In genomic region chr7:143158617-143159016, GRCh38 we compare ENCODE assay signal across 1 cellular context. TPM values are rescaled to one million over a fixed set of nuclear protein-coding genes. Genes with fewer than 3 reads are reported as not detected.
"Had no signal": no experiment of that assay in that cellular context is flagged by ENCODE, and none has a peak within 500 bp of the region (broad histone marks: within the 10 kb centered on the region; RNA-seq: fewer than 3 reads in every experiment).

No MANE protein-coding gene starts in this region.

RNA-seq across cellular contexts. Expression of gene TAS2R39, which starts 24.6 kb away (rescaled TPM):
- polyA plus RNA-seq: SK-N-SH had no signal

RNA-seq across cellular contexts. Expression of gene PIP, which starts 26.7 kb away (rescaled TPM):
- polyA plus RNA-seq: SK-N-SH had no signal
